Comparison of ENCODE assay signal across 1 cellular context in the genomic region with DNA sequence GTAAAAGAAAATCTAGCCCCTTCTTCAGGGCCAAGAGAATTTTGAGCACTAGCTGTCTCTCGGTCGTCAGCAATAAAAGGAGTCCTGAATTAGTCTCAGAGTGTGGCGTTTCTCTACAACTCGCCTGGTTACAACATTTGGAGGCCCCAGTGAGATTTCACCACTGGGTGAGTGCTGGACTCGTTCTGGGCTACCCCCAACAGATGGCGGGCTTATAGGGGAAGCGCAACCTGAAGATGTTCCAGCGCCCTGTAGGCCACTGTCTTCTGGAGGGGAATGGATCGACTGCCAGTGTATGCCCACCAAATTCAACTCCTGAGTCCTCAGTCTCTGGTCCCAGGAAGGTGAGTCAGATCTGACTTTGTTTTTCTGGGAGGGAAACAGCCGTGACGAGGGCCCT.
TF ChIP-seq lines count a peak whose summit lies in the region.

No MANE protein-coding gene starts in this region.

TF ChIP-seq in HEK293, 187 proteins besides CTCF, POLR2A, EP300 and RAD21 (continued from another document):
- TF ChIP-seq, protein P1, sequence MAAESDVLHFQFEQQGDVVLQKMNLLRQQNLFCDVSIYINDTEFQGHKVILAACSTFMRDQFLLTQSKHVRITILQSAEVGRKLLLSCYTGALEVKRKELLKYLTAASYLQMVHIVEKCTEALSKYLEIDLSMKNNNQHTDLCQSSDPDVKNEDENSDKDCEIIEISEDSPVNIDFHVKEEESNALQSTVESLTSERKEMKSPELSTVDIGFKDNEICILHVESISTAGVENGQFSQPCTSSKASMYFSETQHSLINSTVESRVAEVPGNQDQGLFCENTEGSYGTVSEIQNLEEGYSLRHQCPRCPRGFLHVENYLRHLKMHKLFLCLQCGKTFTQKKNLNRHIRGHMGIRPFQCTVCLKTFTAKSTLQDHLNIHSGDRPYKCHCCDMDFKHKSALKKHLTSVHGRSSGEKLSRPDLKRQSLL (tag by site-specific recombination; IDR thresholded peaks at IDR 0.05), result no peak
- no peak for TF ChIP-seq ZNF549 (tag by site-specific recombination; IDR thresholded peaks at IDR 0.05)
- TF ChIP-seq ZNF391 (tag by site-specific recombination; IDR thresholded peaks at IDR 0.05; ENCODE audit: borderline replicate concordance, low read depth), result no peak
